Comparison of ENCODE assay signal across 9 cellular contexts in genomic region chr10:97683556-97684357, GRCh38. TPM values are rescaled to one million over a fixed set of nuclear protein-coding genes. Genes with fewer than 3 reads are reported as not detected.
A peak's percentile ranks its signal among the peaks of the same experiment; 100 is the strongest.
DNase-seq lines count a peak whose midpoint lies in the region; ATAC-seq and TF ChIP-seq lines count a peak whose summit lies in the region.
"Had no signal": no experiment of that assay in that cellular context is flagged by ENCODE, and none has a peak within 500 bp of the region (broad histone marks: within the 10 kb centered on the region; RNA-seq: fewer than 3 reads in every experiment).

No MANE protein-coding gene starts in this region.

- DNase-seq in Caki2 (ENCODE audit: low read depth) (peak; percentile 35), PC-3 (peak; percentile 42), epidermal melanocyte (ENCODE audit: insufficient read length, low spot score) (peak; percentile 44), osteoblast (ENCODE audit: insufficient read length, low spot score, missing footprints) (peak; percentile 92), occipital lobe (lab: John Stamatoyannopoulos, UW) (no peak), NCI-H82 (lab: John Stamatoyannopoulos, UW) (no peak)
- DNase-seq in activated CD4-positive, alpha-beta T cell treated with anti-CD3 and anti-CD28 coated beads for 1 hour: no peak
- DNase-seq: NCI-H1417 had no signal

- no TSS peak for BruUV-seq in PC-3 (replicated peaks; lab: Mats Ljungman, UMichigan)

- no peak overlapping the region for H3K9ac ChIP-seq in PC-3 (ENCODE audit: low read length)

- H3F3A ChIP-seq in PC-3 (ENCODE audit: low read length, unreplicated experiment): no peaks in the 10 kb centered on the region

- H4K20me1 ChIP-seq in PC-3 (ENCODE audit: low read length) (peaks cover 28% of the 10 kb centered on the region), osteoblast (ENCODE audit: insufficient read depth, low read length) (peaks cover 24% of the 10 kb centered on the region)

- POLR2A ChIA-PET in PC-3 (lab: Charles Lee; ENCODE audit: unreplicated experiment): no interaction called here

- H3K27ac ChIP-seq in PC-3 (ENCODE audit: low read length) (0 out of 2 replicates have a peak overlapping the region, but pooled peaks have one; percentile 7), osteoblast (ENCODE audit: low read depth, low read length) (peak overlapping the region; percentile 96)

- TF ChIP-seq CTCF in PC-3 (conservative IDR thresholded peaks at IDR 0.05; ENCODE audit: low read depth, low read length) (no peak), osteoblast (IDR thresholded peaks at IDR 0.05; ENCODE audit: extremely low read depth, low read depth, low read length) (no peak)

- no peaks in the 10 kb centered on the region for H3K9me3 ChIP-seq in PC-3 (ENCODE audit: low read length)
- no peaks in the 10 kb centered on the region for H3K9me3 ChIP-seq in osteoblast (ENCODE audit: low read depth, low read length)

- CTCF ChIA-PET in PC-3 (lab: Charles Lee): interaction anchor here (1.1 kb wide), 1 partner anchor 18 kb away, joined by 3 read pairs; no protein-coding TSS in a partner anchor

- H3K4me2 ChIP-seq in PC-3 (ENCODE audit: low read length): peak overlapping the region; percentile 92
- H3K4me2 ChIP-seq in osteoblast (ENCODE audit: insufficient read depth, low read length): peak overlapping the region; percentile 91

- H2AFZ ChIP-seq in PC-3 (ENCODE audit: low read length) (no peak overlapping the region), osteoblast (ENCODE audit: low read length) (peak overlapping the region; percentile 38)

- no peaks in the 10 kb centered on the region for H3K9me2 ChIP-seq in PC-3 (replicated peaks; ENCODE audit: low read length)

- H3K27me3 ChIP-seq in PC-3 (ENCODE audit: low read length) (no peaks in the 10 kb centered on the region), osteoblast (ENCODE audit: insufficient read depth, low read length) (no peaks in the 10 kb centered on the region)

- in situ Hi-C loops in Caki2 (cut with HindIII; ENCODE audit: low pct_unique_long_range_greater_than_20kb, low sequenced_read_pairs): no loop called here

- peaks cover 50% of the 10 kb centered on the region for H3K79me2 ChIP-seq in PC-3 (ENCODE audit: low read length)
- peaks cover 75% of the 10 kb centered on the region for H3K79me2 ChIP-seq in osteoblast (ENCODE audit: insufficient read depth, low read length)

- peaks cover 45% of the 10 kb centered on the region for H3K4me1 ChIP-seq in PC-3 (ENCODE audit: insufficient read depth, low read length)
- H3K4me1 ChIP-seq in osteoblast (ENCODE audit: insufficient read depth, low read length): peaks cover 45% of the 10 kb centered on the region

- intact Hi-C loops in PC-3 (cut with micrococcal nuclease): no loop called here

- H3K36me3 ChIP-seq in PC-3 (ENCODE audit: low read depth, low read length) (0 out of 2 replicates have a peak, but pooled peaks cover 3% of the 10 kb centered on the region), osteoblast (ENCODE audit: insufficient read depth, low read length) (peaks cover 5% of the 10 kb centered on the region)

- H3K4me3 ChIP-seq in PC-3 (ENCODE audit: low read length) (peak overlapping the region; percentile 32; the same call in 1 of the 2 replicates), osteoblast (ENCODE audit: insufficient read depth, low read length) (peak overlapping the region; percentile 89)

- ATAC-seq in PC-3: no peak
- ATAC-seq in GM19023 (IDR thresholded peaks at IDR 0.05; ENCODE audit: unreplicated experiment): no peak

RNA-seq across cellular contexts. Expression of gene AVPI1, which starts 3.3 kb away (rescaled TPM):
- total RNA-seq in Caki2 (2014; rRNA removed; shearing (Covaris generic); ENCODE audit: low replicate concordance): 44.0 and 46.1 TPM in 2 replicates
- 40.7 and 44.5 TPM in 2 replicates for total RNA-seq in PC-3 (2014; rRNA removed)
- total RNA-seq in osteoblast: 101 and 105 TPM in 2 replicates
- total RNA-seq in occipital lobe: 1.1 TPM

RNA-seq across cellular contexts. Expression of gene MARVELD1, which starts 29.8 kb away (rescaled TPM):
- total RNA-seq in Caki2 (2014; rRNA removed; shearing (Covaris generic); ENCODE audit: low replicate concordance): 58.1 and 60.8 TPM in 2 replicates
- total RNA-seq in PC-3 (2014; rRNA removed) (17.6 and 25.5 TPM in 2 replicates), osteoblast (56.6 and 57.5 TPM in 2 replicates), occipital lobe (3.4 TPM)

RNA-seq across cellular contexts. Expression of gene PI4K2A, which starts 43.3 kb away (rescaled TPM):
- total RNA-seq in Caki2 (2014; rRNA removed; shearing (Covaris generic); ENCODE audit: low replicate concordance): 12.7 and 13.6 TPM in 2 replicates
- total RNA-seq in PC-3 (2014; rRNA removed) (18.7 and 19.4 TPM in 2 replicates), osteoblast (23.5 and 28.9 TPM in 2 replicates), occipital lobe (8.7 TPM)

RNA-seq across cellular contexts. Expression of gene MORN4, which starts 50.5 kb away (rescaled TPM):
- total RNA-seq in Caki2 (2014; rRNA removed; shearing (Covaris generic); ENCODE audit: low replicate concordance): 8.2 and 10.5 TPM in 2 replicates
- total RNA-seq in PC-3 (2014; rRNA removed): 6.5 and 12.9 TPM in 2 replicates
- 4.0 and 7.7 TPM in 2 replicates for total RNA-seq in osteoblast
- 36.8 TPM for total RNA-seq in occipital lobe

RNA-seq across cellular contexts. Expression of gene ZFYVE27, which starts 53.2 kb away (rescaled TPM):
- total RNA-seq in Caki2 (2014; rRNA removed; shearing (Covaris generic); ENCODE audit: low replicate concordance): 18.9 and 30.5 TPM in 2 replicates
- total RNA-seq in PC-3 (2014; rRNA removed) (13.1 and 15.0 TPM in 2 replicates), osteoblast (16.5 and 19.9 TPM in 2 replicates), occipital lobe (49.0 TPM)

Comparison
In these comparisons a context has a peak if more than half of its experiments do, and no peak if none do; other contexts are left out.
1. DNase-seq: peak in Caki2 (single experiment), PC-3 (single experiment), epidermal melanocyte (single experiment) and osteoblast (single experiment); none in occipital lobe (single experiment), activated CD4-positive, alpha-beta T cell treated with anti-CD3 and anti-CD28 coated beads for 1 hour (single experiment) and NCI-H82 (single experiment).
2. RNA of gene AVPI1, which starts 3.3 kb away (total RNA-seq): 101 to 105 TPM in osteoblast, 44.0 to 46.1 TPM in Caki2 and 40.7 to 44.5 TPM in PC-3; 1.1 TPM in occipital lobe (single experiment); every median in the first group is over 10 times any median in the second.